Comparison of ENCODE assay signal across 22 cellular contexts in genomic region chrX:26026179-26026578, GRCh38.
A peak's percentile ranks its signal among the peaks of the same experiment; 100 is the strongest.
DNase-seq lines count a peak whose midpoint lies in the region; ATAC-seq and TF ChIP-seq lines count a peak whose summit lies in the region.
"Had no signal": no experiment of that assay in that cellular context is flagged by ENCODE, and none has a peak within 500 bp of the region (broad histone marks: within the 10 kb centered on the region; RNA-seq: fewer than 3 reads in every experiment).

No MANE protein-coding gene starts in this region.

- no peaks in the 10 kb centered on the region for H3K27me3 Mint-ChIP-seq in Caco-2 (ENCODE audit: insufficient read depth, unreplicated experiment)

- H3K4me1 Mint-ChIP-seq in Caco-2 (ENCODE audit: low read depth, unreplicated experiment) = no peaks in the 10 kb centered on the region

- WGBS in mammary epithelial cell (ENCODE audit: low coverage, missing lambda C conversion rate) = 59% methylated on average over 4 of the region's 5 CpGs
- 58 to 82% (median 64%) methylated on average over 4 to 5 of the region's 5 CpGs for WGBS in spleen, 5 donors

- no peaks in the 10 kb centered on the region for H4K20me1 ChIP-seq in mammary epithelial cell (ENCODE audit: insufficient read depth, low read length)

- POLR2A ChIA-PET in Caco-2 (lab: Charles Lee) = no interaction called here

- H2AFZ ChIP-seq in mammary epithelial cell (ENCODE audit: low read depth, low read length) = no peak overlapping the region

- no peaks in the 10 kb centered on the region for H3K4me1 ChIP-seq in mammary epithelial cell (ENCODE audit: insufficient read depth, low read length)
- H3K4me1 ChIP-seq in spleen = no peaks in the 10 kb centered on the region
- H3K4me1 ChIP-seq in Caco-2 = no peaks in the 10 kb centered on the region

- H3K27ac ChIP-seq in mammary epithelial cell (ENCODE audit: insufficient read depth, low read depth, low read length) (no peak overlapping the region), spleen (no peak overlapping the region)

- CTCF ChIA-PET in mammary epithelial cell (lab: Charles Lee; ENCODE audit: low non-redundant PET) (no interaction called here), Caco-2 (lab: Charles Lee) (no interaction called here)

- no peak overlapping the region for H3K4me3 Mint-ChIP-seq in Caco-2 (ENCODE audit: unreplicated experiment)

- H3K27me3 ChIP-seq in mammary epithelial cell (ENCODE audit: insufficient read depth, low read length) (no peaks in the 10 kb centered on the region), spleen (replicated peaks in 1 of 7) (no peaks in the 10 kb centered on the region), Caco-2 (replicated peaks; ENCODE audit: control insufficient read depth, insufficient read depth, low read length) (no peaks in the 10 kb centered on the region)

- H3K4me3 ChIP-seq in mammary epithelial cell (replicated peaks in 1 of 3; ENCODE audit: insufficient read depth in 1 of 3, low read depth in 2 of 3, low read length in 3 of 3) (no peak overlapping the region), fibroblast of pulmonary artery (replicated peaks; ENCODE audit: low read depth, low read length) (no peak overlapping the region), spleen (no peak overlapping the region), Caco-2 (ENCODE audit: low read depth, low read length) (no peak overlapping the region)

- H3K9me3 Mint-ChIP-seq in Caco-2 (ENCODE audit: unreplicated experiment) = no peaks in the 10 kb centered on the region

- BruUV-seq in mammary epithelial cell (replicated peaks; lab: Mats Ljungman, UMichigan) = no TSS peak
- no TSS peak for BruUV-seq in Caco-2 (replicated peaks; lab: Mats Ljungman, UMichigan)

- intact Hi-C loops in mammary epithelial cell (cut with micrococcal nuclease) = no loop called here
- intact Hi-C loops in spleen (cut with DNase I; ENCODE audit: low total_unique reads) = no loop called here
- intact Hi-C loops in Caco-2 (cut with micrococcal nuclease; ENCODE audit: unreplicated experiment) = no loop called here

- no peak overlapping the region for H3K9ac ChIP-seq in mammary epithelial cell (ENCODE audit: insufficient read depth, low read length)

- dilution Hi-C loops in mammary epithelial cell (cut with HindIII; ENCODE audit: low sequenced_read_pairs) = no loop called here

- no peak overlapping the region for H3K27ac Mint-ChIP-seq in Caco-2 (ENCODE audit: unreplicated experiment)

- DNase-seq in A172 (ENCODE audit: low spot score) (peak; percentile 50), RKO (ENCODE audit: low spot score) (peak; percentile 15), mammary epithelial cell (peak; percentile 48), fibroblast of pulmonary artery (ENCODE audit: low read depth) (peak; percentile 19), NCI-H146 treated with DMSO at 0.1 percent for 48 hours (lab: John Stamatoyannopoulos, UW; ENCODE audit: unreplicated experiment) (no peak), spleen (no peak), Caco-2 (no peak)
- DNase-seq: 8988T, DMS153, DND-41, KBM-7, MM.1S, NCI-H1048, NCI-H1417, NCI-H1694 treated with DMSO at 0.1 percent for 48 hours, NCI-H2081, NCI-H2227 treated with DMSO at 0.1 percent for 48 hours, NCI-H510A, NCI-H69, SHP77 treated with DMSO at 0.1 percent for 48 hours had no signal

- no peak for TF ChIP-seq POLR2A in spleen (IDR thresholded peaks at IDR 0.05)

- ATAC-seq in GM21515 (IDR thresholded peaks at IDR 0.05; ENCODE audit: unreplicated experiment) = no peak
- ATAC-seq: Panc1 had no signal

- no peaks in the 10 kb centered on the region for H3K36me3 Mint-ChIP-seq in Caco-2 (ENCODE audit: insufficient read depth, unreplicated experiment)

- in situ Hi-C loops in mammary epithelial cell (cut with MboI; ENCODE audit: low sequenced_read_pairs in 2 of 2) = no loop called here

- TF ChIP-seq CTCF in mammary epithelial cell (conservative IDR thresholded peaks at IDR 0.05 in 1 of 2, IDR thresholded peaks at IDR 0.05 in 1 of 2; ENCODE audit: extremely low read depth in 1 of 2, insufficient read depth in 1 of 2, low read depth in 1 of 2, low read length in 2 of 2) = no peak
- TF ChIP-seq CTCF in fibroblast of pulmonary artery (IDR thresholded peaks at IDR 0.05; ENCODE audit: low read length, missing control alignments) = no peak
- no peak for TF ChIP-seq CTCF in spleen (IDR thresholded peaks at IDR 0.05 in 8 of 11, conservative IDR thresholded peaks at IDR 0.05 in 3 of 11)
- TF ChIP-seq CTCF in Caco-2 (IDR thresholded peaks at IDR 0.05; ENCODE audit: insufficient read depth in 1 of 2, low read depth in 1 of 2, low read length in 1 of 2, severe bottlenecking in 1 of 2, unreplicated experiment in 1 of 2) = no peak

- H3K36me3 ChIP-seq in mammary epithelial cell (ENCODE audit: insufficient read depth, low read length) (no peaks in the 10 kb centered on the region), spleen (no peaks in the 10 kb centered on the region), Caco-2 (ENCODE audit: control insufficient read depth, insufficient read depth, low read length) (no peaks in the 10 kb centered on the region)

- no peak overlapping the region for H3K4me2 ChIP-seq in mammary epithelial cell (ENCODE audit: insufficient read depth, low read depth, low read length)

- no peaks in the 10 kb centered on the region for H3K9me3 ChIP-seq in mammary epithelial cell (replicated peaks; ENCODE audit: insufficient read depth, low read length)
- no peaks in the 10 kb centered on the region for H3K9me3 ChIP-seq in spleen
- no peaks in the 10 kb centered on the region for H3K9me3 ChIP-seq in Caco-2

- no peaks in the 10 kb centered on the region for H3K79me2 ChIP-seq in mammary epithelial cell (ENCODE audit: insufficient read depth, low read length)

Comparison
In these comparisons a context has a peak if more than half of its experiments do, and no peak if none do; other contexts are left out.
1. DNase-seq: peak in A172 (single experiment), RKO (single experiment), mammary epithelial cell (single experiment) and fibroblast of pulmonary artery (single experiment); none in NCI-H146 treated with DMSO at 0.1 percent for 48 hours (single experiment), spleen (single experiment) and Caco-2 (0 of 2).